In the genomic region with DNA sequence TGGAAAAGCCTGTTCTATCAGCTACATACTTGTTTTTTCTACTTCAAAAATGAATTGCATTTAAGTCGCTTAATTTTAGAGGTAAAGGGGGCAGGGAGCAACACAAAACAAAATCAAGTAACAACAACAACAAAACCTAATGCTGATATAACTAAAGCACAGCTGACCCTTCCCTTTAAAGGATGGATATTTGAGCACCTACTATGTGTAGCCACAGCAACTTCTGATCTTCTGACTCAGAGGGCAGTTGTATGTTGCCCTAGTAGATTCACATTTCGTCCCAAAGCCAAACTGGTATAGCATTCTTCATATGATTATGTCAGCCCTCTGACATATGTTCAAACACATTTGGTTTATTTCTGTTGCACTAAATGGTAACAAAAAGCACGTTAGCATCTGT, we compare ENCODE assay signal across 1 cellular context.
TF ChIP-seq lines count a peak whose summit lies in the region.

No MANE protein-coding gene starts in this region.

TF ChIP-seq in IMR-90, 13 proteins besides CTCF, POLR2A, EP300 and RAD21:
- TF ChIP-seq FOS (IDR thresholded peaks at IDR 0.05; ENCODE audit: low read depth, low read length) (no peak), MAFK (IDR thresholded peaks at IDR 0.05; ENCODE audit: low read depth, low read length) (no peak), NFE2L2 (IDR thresholded peaks at IDR 0.05; ENCODE audit: low read depth, low read length) (no peak), MAZ (IDR thresholded peaks at IDR 0.05; ENCODE audit: borderline replicate concordance, low read depth, low read length) (no peak), SMC3 (IDR thresholded peaks at IDR 0.05; ENCODE audit: low read depth, low read length) (no peak), BHLHE40 (IDR thresholded peaks at IDR 0.05; ENCODE audit: low read depth, low read length) (no peak), CHD1 (IDR thresholded peaks at IDR 0.05; ENCODE audit: low read depth, low read length) (no peak), MXI1 (IDR thresholded peaks at IDR 0.05; ENCODE audit: borderline replicate concordance, low read depth, low read length) (no peak), CEBPB (IDR thresholded peaks at IDR 0.05; ENCODE audit: low read depth, low read length) (no peak), RCOR1 (IDR thresholded peaks at IDR 0.05; ENCODE audit: insufficient replicate concordance, low read length) (no peak), RFX5 (IDR thresholded peaks at IDR 0.05; ENCODE audit: low read depth, low read length) (no peak)
- TF ChIP-seq, protein P1, sequence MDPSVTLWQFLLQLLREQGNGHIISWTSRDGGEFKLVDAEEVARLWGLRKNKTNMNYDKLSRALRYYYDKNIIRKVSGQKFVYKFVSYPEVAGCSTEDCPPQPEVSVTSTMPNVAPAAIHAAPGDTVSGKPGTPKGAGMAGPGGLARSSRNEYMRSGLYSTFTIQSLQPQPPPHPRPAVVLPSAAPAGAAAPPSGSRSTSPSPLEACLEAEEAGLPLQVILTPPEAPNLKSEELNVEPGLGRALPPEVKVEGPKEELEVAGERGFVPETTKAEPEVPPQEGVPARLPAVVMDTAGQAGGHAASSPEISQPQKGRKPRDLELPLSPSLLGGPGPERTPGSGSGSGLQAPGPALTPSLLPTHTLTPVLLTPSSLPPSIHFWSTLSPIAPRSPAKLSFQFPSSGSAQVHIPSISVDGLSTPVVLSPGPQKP (IDR thresholded peaks at IDR 0.05; ENCODE audit: borderline replicate concordance, low read depth, low read length), result no peak
- TF ChIP-seq, protein P2, sequence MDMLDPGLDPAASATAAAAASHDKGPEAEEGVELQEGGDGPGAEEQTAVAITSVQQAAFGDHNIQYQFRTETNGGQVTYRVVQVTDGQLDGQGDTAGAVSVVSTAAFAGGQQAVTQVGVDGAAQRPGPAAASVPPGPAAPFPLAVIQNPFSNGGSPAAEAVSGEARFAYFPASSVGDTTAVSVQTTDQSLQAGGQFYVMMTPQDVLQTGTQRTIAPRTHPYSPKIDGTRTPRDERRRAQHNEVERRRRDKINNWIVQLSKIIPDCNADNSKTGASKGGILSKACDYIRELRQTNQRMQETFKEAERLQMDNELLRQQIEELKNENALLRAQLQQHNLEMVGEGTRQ (IDR thresholded peaks at IDR 0.05; ENCODE audit: low read depth, low read length), result no peak
